Comparison of ENCODE assay signal across 11 cellular contexts in the genomic region with DNA sequence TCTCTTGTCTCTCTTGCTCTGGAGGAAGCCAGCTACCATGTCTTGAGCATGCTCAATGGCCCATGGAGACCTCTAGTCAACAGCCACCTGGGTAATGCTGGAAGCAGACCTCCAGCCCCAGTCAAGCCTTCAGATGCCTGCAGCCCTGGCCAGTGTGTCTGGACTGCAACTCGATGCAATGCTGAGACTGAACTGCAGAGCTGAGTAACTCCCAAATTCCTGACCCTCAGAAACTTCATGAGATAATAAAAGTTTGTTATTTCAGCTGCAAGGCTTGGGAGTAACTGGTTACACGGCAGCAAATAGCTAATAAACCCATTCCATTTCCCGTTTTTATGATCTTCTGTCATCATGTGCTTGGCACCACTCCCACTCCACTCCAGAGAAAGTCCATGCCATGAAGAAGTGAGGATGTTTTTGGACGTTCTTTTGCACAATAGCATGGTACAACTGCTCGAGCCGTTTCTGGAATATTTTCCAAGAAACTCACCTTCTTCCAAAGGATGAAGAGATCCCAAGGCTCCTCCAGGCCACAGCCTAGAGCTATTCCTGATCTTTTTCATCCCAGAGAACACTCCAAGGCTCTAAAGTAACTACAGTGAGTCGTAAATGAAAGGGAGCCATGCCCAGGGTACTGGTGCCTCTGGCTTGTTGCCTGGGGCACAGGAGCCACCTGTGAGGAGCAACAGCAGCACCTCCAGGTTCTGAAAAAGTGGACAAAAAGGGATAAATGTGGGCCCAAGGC.
DNase-seq lines count a peak whose midpoint lies in the region; ATAC-seq and TF ChIP-seq lines count a peak whose summit lies in the region.
"Had no signal": no experiment of that assay in that cellular context is flagged by ENCODE, and none has a peak within 500 bp of the region (broad histone marks: within the 10 kb centered on the region; RNA-seq: fewer than 3 reads in every experiment).

No MANE protein-coding gene starts in this region.

- no peak overlapping the region for H3K27ac ChIP-seq in osteoblast (ENCODE audit: low read depth, low read length)
- H3K27ac ChIP-seq: uterus had no signal

- TF ChIP-seq CTCF in LNCaP clone FGC (IDR thresholded peaks at IDR 0.05; ENCODE audit: control insufficient read depth, extremely low read depth, insufficient read depth): no peak
- TF ChIP-seq CTCF in osteoblast (IDR thresholded peaks at IDR 0.05; ENCODE audit: extremely low read depth, low read depth, low read length): peak; percentile 26

- H3K4me2 ChIP-seq in osteoblast (ENCODE audit: insufficient read depth, low read length): peak overlapping the region; percentile 18

- H3K27me3 ChIP-seq in osteoblast (ENCODE audit: insufficient read depth, low read length): peaks cover 14% of the 10 kb centered on the region
- H3K27me3 ChIP-seq: uterus had no signal

- H3K79me2 ChIP-seq in osteoblast (ENCODE audit: insufficient read depth, low read length): no peaks in the 10 kb centered on the region

- no peaks in the 10 kb centered on the region for H4K20me1 ChIP-seq in osteoblast (ENCODE audit: insufficient read depth, low read length)

- no peaks in the 10 kb centered on the region for H3K36me3 ChIP-seq in osteoblast (ENCODE audit: insufficient read depth, low read length)
- H3K36me3 ChIP-seq: uterus had no signal

- H3K4me3 ChIP-seq in LNCaP clone FGC (ENCODE audit: low read depth, low read length) (no peak overlapping the region), osteoblast (ENCODE audit: insufficient read depth, low read length) (no peak overlapping the region)
- H3K4me3 ChIP-seq: uterus had no signal

- ATAC-seq in HG02840 (IDR thresholded peaks at IDR 0.05; ENCODE audit: low FRiP score, unreplicated experiment) (no peak), HG02623 (IDR thresholded peaks at IDR 0.05; ENCODE audit: unreplicated experiment) (no peak)

- DNase-seq in EH (ENCODE audit: low read depth) (peak; percentile 96), LNCaP clone FGC (ENCODE audit: low read depth) (peak; percentile 92), dermis microvascular lymphatic vessel endothelial cell (ENCODE audit: low read depth in 2 of 2) (peak; percentile 86), osteoblast (ENCODE audit: insufficient read length, low spot score, missing footprints) (peak; percentile 94), SW 1271 (lab: John Stamatoyannopoulos, UW) (no peak)
- no peak for DNase-seq in central memory CD4-positive, alpha-beta T cell
- DNase-seq: activated CD4-positive, alpha-beta T cell treated with anti-CD3 and anti-CD28 coated beads, Interleukin-2, amount 50 U/mL, for 1 hour; hypothalamus had no signal

- H3K9me3 ChIP-seq in osteoblast (ENCODE audit: low read depth, low read length): no peaks in the 10 kb centered on the region
- H3K9me3 ChIP-seq: uterus had no signal

- H2AFZ ChIP-seq in osteoblast (ENCODE audit: low read length): peak overlapping the region; percentile 8

- peaks cover 2% of the 10 kb centered on the region for H3K4me1 ChIP-seq in osteoblast (ENCODE audit: insufficient read depth, low read length)
- H3K4me1 ChIP-seq: uterus had no signal

Comparison
In these comparisons a context has a peak if more than half of its experiments do, and no peak if none do; other contexts are left out.
1. DNase-seq: peak in EH (single experiment), LNCaP clone FGC (single experiment), dermis microvascular lymphatic vessel endothelial cell (2 of 2) and osteoblast (single experiment); none in SW 1271 (0 of 2) and central memory CD4-positive, alpha-beta T cell (single experiment).